ENCODE assay signal across 24 cellular contexts in genomic region chr7:6656413-6656812, GRCh38.
"Had no signal": no experiment of that assay in that cellular context is flagged by ENCODE, and none has a peak within 500 bp of the region (broad histone marks: within the 10 kb centered on the region; RNA-seq: fewer than 3 reads in every experiment).

No MANE protein-coding gene starts in this region.

- H3K9ac ChIP-seq: SK-N-SH had no signal

- DNase-seq: activated CD4-positive, alpha-beta T cell treated with anti-CD3 and anti-CD28 coated beads for 48 hours; activated CD4-positive, alpha-beta T cell treated with anti-CD3 and anti-CD28 coated beads, Interleukin-2, amount 50 U/mL, for 4 hours; activated CD8-positive, alpha-beta memory T cell treated with anti-CD3 and anti-CD28 coated beads, Interleukin-2, amount 50 U/mL, for 48 hours; activated CD8-positive, alpha-beta T cell treated with anti-CD3 and anti-CD28 coated beads, Interleukin-2, amount 10 ng/mL, durations not matched to agents 7 days and 5 days; activated naive CD4-positive, alpha-beta T cell treated with anti-CD3 and anti-CD28 coated beads, Interleukin-2, amount 50 U/mL, for 16 hours; activated naive CD8-positive, alpha-beta T cell treated with anti-CD3 and anti-CD28 coated beads, Interleukin-2, amount 50 U/mL, for 24 hours; activated T-cell treated with anti-CD3 and anti-CD28 coated beads, Interleukin-2, amount 50 U/mL, for 1 hour; amniotic stem cell; body of pancreas; Kasumi-1; NCI-H1105 treated with DMSO at 0.1 percent for 48 hours; NCI-H1436 treated with DMSO at 0.1 percent for 48 hours; NCI-H187; NCI-H2081; NCI-H446; NCI-H524; Peyer's patch; SJCRH30; T-helper 1 cell had no signal

- H3K4me1 ChIP-seq: ascending aorta, Peyer's patch, SJCRH30 had no signal

- H3K4me3 ChIP-seq: ascending aorta, body of pancreas, Peyer's patch, SJCRH30 had no signal

- H3K27ac ChIP-seq: ascending aorta, body of pancreas, Peyer's patch, RWPE1, SJCRH30, WERI-Rb-1 had no signal

- FAIRE-seq: bronchial epithelial cell had no signal

- H3K9me3 ChIP-seq: body of pancreas, SK-N-SH had no signal

- H3K27me3 ChIP-seq: ascending aorta, body of pancreas, Peyer's patch, SJCRH30 had no signal
